ENCODE assay signal across 1 cellular context in the genomic region with DNA sequence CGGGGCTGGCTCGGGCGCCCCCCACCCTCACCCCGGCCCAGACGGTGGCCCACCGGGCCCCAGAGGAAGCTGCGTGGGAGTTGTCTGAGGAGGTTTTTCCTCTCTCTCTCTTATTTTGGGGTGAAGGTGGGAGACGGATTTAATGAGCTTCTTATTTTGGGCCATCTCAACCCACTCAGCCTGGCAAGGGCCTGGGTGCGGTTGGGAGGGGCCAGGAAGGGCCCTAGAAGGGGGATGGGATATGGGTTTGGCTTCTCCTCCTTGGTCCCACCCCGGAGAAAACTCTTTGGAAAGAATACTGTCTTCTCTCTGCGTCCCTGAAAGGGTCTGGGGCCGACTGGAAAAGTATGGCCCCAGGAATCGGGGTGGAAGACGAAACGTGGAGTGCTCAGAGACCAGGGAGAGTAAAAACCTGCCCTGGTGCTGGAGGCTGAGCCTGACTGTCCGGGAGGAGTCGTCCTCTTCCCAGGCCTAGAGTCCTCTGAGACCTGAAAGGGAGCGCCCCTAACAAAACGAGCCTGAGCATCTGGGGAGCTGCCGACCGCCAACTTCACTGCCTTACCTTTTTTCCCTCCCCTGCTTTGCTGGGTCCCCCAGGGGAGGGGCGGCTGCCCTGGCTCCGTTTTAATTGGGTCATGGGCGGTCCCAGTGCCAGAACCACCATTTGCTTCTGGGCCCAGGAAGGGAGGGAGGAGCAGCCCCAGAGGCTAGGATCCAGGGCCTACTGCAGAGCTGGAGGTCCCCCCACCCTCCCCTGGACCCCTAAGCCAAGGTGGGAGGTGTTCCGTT.
TF ChIP-seq lines count a peak whose summit lies in the region.

No MANE protein-coding gene starts in this region.

TF ChIP-seq in IMR-90, 13 proteins besides CTCF, POLR2A, EP300 and RAD21 (continued from another document):
- TF ChIP-seq, protein P1, sequence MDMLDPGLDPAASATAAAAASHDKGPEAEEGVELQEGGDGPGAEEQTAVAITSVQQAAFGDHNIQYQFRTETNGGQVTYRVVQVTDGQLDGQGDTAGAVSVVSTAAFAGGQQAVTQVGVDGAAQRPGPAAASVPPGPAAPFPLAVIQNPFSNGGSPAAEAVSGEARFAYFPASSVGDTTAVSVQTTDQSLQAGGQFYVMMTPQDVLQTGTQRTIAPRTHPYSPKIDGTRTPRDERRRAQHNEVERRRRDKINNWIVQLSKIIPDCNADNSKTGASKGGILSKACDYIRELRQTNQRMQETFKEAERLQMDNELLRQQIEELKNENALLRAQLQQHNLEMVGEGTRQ (IDR thresholded peaks at IDR 0.05; ENCODE audit: low read depth, low read length), result no peak
- TF ChIP-seq RFX5 (IDR thresholded peaks at IDR 0.05; ENCODE audit: low read depth, low read length), result no peak
- TF ChIP-seq BHLHE40 (IDR thresholded peaks at IDR 0.05; ENCODE audit: low read depth, low read length), result no peak
- TF ChIP-seq MAZ (IDR thresholded peaks at IDR 0.05; ENCODE audit: borderline replicate concordance, low read depth, low read length), result no peak; the same call in 1 of the 2 replicates
- TF ChIP-seq, protein P2, sequence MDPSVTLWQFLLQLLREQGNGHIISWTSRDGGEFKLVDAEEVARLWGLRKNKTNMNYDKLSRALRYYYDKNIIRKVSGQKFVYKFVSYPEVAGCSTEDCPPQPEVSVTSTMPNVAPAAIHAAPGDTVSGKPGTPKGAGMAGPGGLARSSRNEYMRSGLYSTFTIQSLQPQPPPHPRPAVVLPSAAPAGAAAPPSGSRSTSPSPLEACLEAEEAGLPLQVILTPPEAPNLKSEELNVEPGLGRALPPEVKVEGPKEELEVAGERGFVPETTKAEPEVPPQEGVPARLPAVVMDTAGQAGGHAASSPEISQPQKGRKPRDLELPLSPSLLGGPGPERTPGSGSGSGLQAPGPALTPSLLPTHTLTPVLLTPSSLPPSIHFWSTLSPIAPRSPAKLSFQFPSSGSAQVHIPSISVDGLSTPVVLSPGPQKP (IDR thresholded peaks at IDR 0.05; ENCODE audit: borderline replicate concordance, low read depth, low read length), result no peak
- no peak for TF ChIP-seq MXI1 (IDR thresholded peaks at IDR 0.05; ENCODE audit: borderline replicate concordance, low read depth, low read length)
- TF ChIP-seq FOS (IDR thresholded peaks at IDR 0.05; ENCODE audit: low read depth, low read length), result no peak
- no peak for TF ChIP-seq CHD1 (IDR thresholded peaks at IDR 0.05; ENCODE audit: low read depth, low read length)
- no peak for TF ChIP-seq CEBPB (IDR thresholded peaks at IDR 0.05; ENCODE audit: low read depth, low read length)
